Comparison of ENCODE assay signal across 10 cellular contexts in genomic region chr13:74128171-74128767, GRCh38. TPM values are rescaled to one million over a fixed set of nuclear protein-coding genes. Genes with fewer than 3 reads are reported as not detected.
DNase-seq lines count a peak whose midpoint lies in the region; TF ChIP-seq lines count a peak whose summit lies in the region.
"Had no signal": no experiment of that assay in that cellular context is flagged by ENCODE, and none has a peak within 500 bp of the region (broad histone marks: within the 10 kb centered on the region; RNA-seq: fewer than 3 reads in every experiment).

No MANE protein-coding gene starts in this region.

- in situ Hi-C loops in brain microvascular endothelial cell (cut with HindIII; ENCODE audit: low pct_ligation_motif_present, low sequenced_read_pairs), result no loop called here
- in situ Hi-C loops in ACHN (cut with HindIII; ENCODE audit: low pct_ligation_motif_present, low pct_unique_long_range_greater_than_20kb, low sequenced_read_pairs), result no loop called here

- H3K27me3 ChIP-seq in brain microvascular endothelial cell (replicated peaks), result no peaks in the 10 kb centered on the region

- no peaks in the 10 kb centered on the region for H3K36me3 ChIP-seq in brain microvascular endothelial cell (replicated peaks)

- H3K4me3 Mint-ChIP-seq in neural crest cell, result peak overlapping the region; percentile 16

- no peaks in the 10 kb centered on the region for H3K36me3 Mint-ChIP-seq in neural crest cell (ENCODE audit: low read depth)

- H3K4me3 ChIP-seq in brain microvascular endothelial cell (ENCODE audit: low read depth, low read length), result no peak overlapping the region

- TF ChIP-seq CTCF in brain microvascular endothelial cell (IDR thresholded peaks at IDR 0.05; ENCODE audit: low read depth, low read length, missing control alignments) (no peak), neural crest cell (conservative IDR thresholded peaks at IDR 0.05) (no peak)

- H3K27ac ChIP-seq in brain microvascular endothelial cell, result peak overlapping the region; percentile 44

- H3K27ac Mint-ChIP-seq in neural crest cell (ENCODE audit: unreplicated experiment), result no peak overlapping the region

- no peaks in the 10 kb centered on the region for H3K9me3 Mint-ChIP-seq in neural crest cell
- H3K9me3 Mint-ChIP-seq: effector memory CD8-positive, alpha-beta T cell had no signal

- peaks cover 41% of the 10 kb centered on the region for H3K4me1 Mint-ChIP-seq in neural crest cell

- H3K27me3 Mint-ChIP-seq in neural crest cell (ENCODE audit: low read depth), result no peaks in the 10 kb centered on the region
- H3K27me3 Mint-ChIP-seq: effector memory CD8-positive, alpha-beta T cell had no signal

- peak; percentile 80 for DNase-seq in ELR (ENCODE audit: low read depth)
- DNase-seq in LHCN-M2 (ENCODE audit: low read depth), result peak; percentile 53
- peak; percentile 71 for DNase-seq in brain microvascular endothelial cell
- no peak for DNase-seq in neural crest cell (ENCODE audit: low read depth, low spot score)
- no peak for DNase-seq in NCI-H2227 (lab: John Stamatoyannopoulos, UW; ENCODE audit: unreplicated experiment)
- no peak for DNase-seq in LoVo (ENCODE audit: low spot score)
- DNase-seq in ACHN, result no peak
- no peak for DNase-seq in cerebellar cortex (ENCODE audit: low spot score)
- DNase-seq: effector memory CD8-positive, alpha-beta T cell; left ventricle myocardium superior had no signal

RNA-seq across cellular contexts. Expression of gene KLF12, which starts 5.9 kb away (rescaled TPM):
- total RNA-seq in LHCN-M2 (2014; rRNA removed) (18.5 and 20.3 TPM in 2 replicates), neural crest cell (28.6 and 29.9 TPM in 2 replicates)
- polyA plus RNA-seq in LHCN-M2 (2012), result 6.1 TPM

Comparison
In these comparisons a context has a peak if more than half of its experiments do, and no peak if none do; other contexts are left out.
1. DNase-seq: peak in ELR (single experiment), LHCN-M2 (single experiment) and brain microvascular endothelial cell (single experiment); none in neural crest cell (single experiment), NCI-H2227 (single experiment), LoVo (single experiment), ACHN (single experiment) and cerebellar cortex (single experiment).